1 cellular context compared by ENCODE assay signal in genomic region chr12:93299262-93299846, GRCh38.
TF ChIP-seq lines count a peak whose summit lies in the region.

No MANE protein-coding gene starts in this region.

TF ChIP-seq in SK-N-SH, 30 proteins besides CTCF, POLR2A, EP300 and RAD21:
- TF ChIP-seq, protein P1, sequence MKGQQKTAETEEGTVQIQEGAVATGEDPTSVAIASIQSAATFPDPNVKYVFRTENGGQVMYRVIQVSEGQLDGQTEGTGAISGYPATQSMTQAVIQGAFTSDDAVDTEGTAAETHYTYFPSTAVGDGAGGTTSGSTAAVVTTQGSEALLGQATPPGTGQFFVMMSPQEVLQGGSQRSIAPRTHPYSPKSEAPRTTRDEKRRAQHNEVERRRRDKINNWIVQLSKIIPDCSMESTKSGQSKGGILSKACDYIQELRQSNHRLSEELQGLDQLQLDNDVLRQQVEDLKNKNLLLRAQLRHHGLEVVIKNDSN (IDR thresholded peaks at IDR 0.05; ENCODE audit: borderline replicate concordance, low read depth): no peak
- TF ChIP-seq TEAD4 (IDR thresholded peaks at IDR 0.05; ENCODE audit: borderline replicate concordance, insufficient read depth) (peak; percentile 19; the same call in 1 of the 2 replicates), POLR2AphosphoS5 (IDR thresholded peaks at IDR 0.05; ENCODE audit: low read depth, low read length) (peak; percentile 75), YY1 (IDR thresholded peaks at IDR 0.05; ENCODE audit: low read depth) (no peak), JUND (IDR thresholded peaks at IDR 0.05) (peak; percentile 39; the same call in 1 of the 2 replicates), EZH2phosphoT487 (IDR thresholded peaks at IDR 0.05; ENCODE audit: borderline replicate concordance, low read depth) (no peak), ELF1 (IDR thresholded peaks at IDR 0.05) (no peak), TAF1 (IDR thresholded peaks at IDR 0.05; ENCODE audit: borderline replicate concordance, low read depth, low read length) (no peak), CHD2 (IDR thresholded peaks at IDR 0.05; ENCODE audit: low read length, partially characterized antibody) (peak; percentile 43), MAX (IDR thresholded peaks at IDR 0.05; ENCODE audit: low read depth) (no peak), NFIC (IDR thresholded peaks at IDR 0.05; ENCODE audit: borderline replicate concordance) (no peak), MEF2A (IDR thresholded peaks at IDR 0.05; ENCODE audit: borderline replicate concordance, low read depth) (no peak), GABPA (IDR thresholded peaks at IDR 0.05; ENCODE audit: low read depth) (no peak), SMC3 (IDR thresholded peaks at IDR 0.05; ENCODE audit: low read depth, low read length) (no peak), FOXJ3 (CRISPR knock-in tag; IDR thresholded peaks at IDR 0.05) (0 out of 2 replicates have a peak, but pooled peaks have one; percentile 35), TCF12 (IDR thresholded peaks at IDR 0.05) (peak; percentile 95), RXRA (IDR thresholded peaks at IDR 0.05; ENCODE audit: borderline replicate concordance, low read depth) (no peak; the same call in 1 of the 2 replicates), MXI1 (IDR thresholded peaks at IDR 0.05; ENCODE audit: low read depth, low read length) (no peak; the same call in 1 of the 2 replicates), SIN3A (IDR thresholded peaks at IDR 0.05; ENCODE audit: borderline replicate concordance, low read depth, low read length) (no peak), NRF1 (IDR thresholded peaks at IDR 0.05; ENCODE audit: low read depth, low read length) (no peak), FOSL2 (IDR thresholded peaks at IDR 0.05; ENCODE audit: borderline replicate concordance, low read depth) (no peak), IRF3 (IDR thresholded peaks at IDR 0.05; ENCODE audit: low read depth, low read length) (no peak), RFX5 (IDR thresholded peaks at IDR 0.05; ENCODE audit: low read length) (no peak), GATA2 (CRISPR knock-in tag; IDR thresholded peaks at IDR 0.05) (peak; percentile 87), RCOR1 (IDR thresholded peaks at IDR 0.05; ENCODE audit: low read length) (peak; percentile 90), USF2 (IDR thresholded peaks at IDR 0.05; ENCODE audit: borderline replicate concordance, low read depth, low read length) (no peak), REST (IDR thresholded peaks at IDR 0.05; ENCODE audit: low read depth, low read length) (no peak), FOXM1 (IDR thresholded peaks at IDR 0.05; ENCODE audit: low read depth) (no peak)
- TF ChIP-seq, protein P2, sequence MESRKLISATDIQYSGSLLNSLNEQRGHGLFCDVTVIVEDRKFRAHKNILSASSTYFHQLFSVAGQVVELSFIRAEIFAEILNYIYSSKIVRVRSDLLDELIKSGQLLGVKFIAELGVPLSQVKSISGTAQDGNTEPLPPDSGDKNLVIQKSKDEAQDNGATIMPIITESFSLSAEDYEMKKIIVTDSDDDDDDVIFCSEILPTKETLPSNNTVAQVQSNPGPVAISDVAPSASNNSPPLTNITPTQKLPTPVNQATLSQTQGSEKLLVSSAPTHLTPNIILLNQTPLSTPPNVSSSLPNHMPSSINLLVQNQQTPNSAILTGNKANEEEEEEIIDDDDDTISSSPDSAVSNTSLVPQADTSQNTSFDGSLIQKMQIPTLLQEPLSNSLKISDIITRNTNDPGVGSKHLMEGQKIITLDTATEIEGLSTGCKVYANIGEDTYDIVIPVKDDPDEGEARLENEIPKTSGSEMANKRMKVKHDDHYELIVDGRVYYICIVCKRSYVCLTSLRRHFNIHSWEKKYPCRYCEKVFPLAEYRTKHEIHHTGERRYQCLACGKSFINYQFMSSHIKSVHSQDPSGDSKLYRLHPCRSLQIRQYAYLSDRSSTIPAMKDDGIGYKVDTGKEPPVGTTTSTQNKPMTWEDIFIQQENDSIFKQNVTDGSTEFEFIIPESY (IDR thresholded peaks at IDR 0.05; ENCODE audit: borderline replicate concordance, low read depth): no peak
- TF ChIP-seq, protein P3, sequence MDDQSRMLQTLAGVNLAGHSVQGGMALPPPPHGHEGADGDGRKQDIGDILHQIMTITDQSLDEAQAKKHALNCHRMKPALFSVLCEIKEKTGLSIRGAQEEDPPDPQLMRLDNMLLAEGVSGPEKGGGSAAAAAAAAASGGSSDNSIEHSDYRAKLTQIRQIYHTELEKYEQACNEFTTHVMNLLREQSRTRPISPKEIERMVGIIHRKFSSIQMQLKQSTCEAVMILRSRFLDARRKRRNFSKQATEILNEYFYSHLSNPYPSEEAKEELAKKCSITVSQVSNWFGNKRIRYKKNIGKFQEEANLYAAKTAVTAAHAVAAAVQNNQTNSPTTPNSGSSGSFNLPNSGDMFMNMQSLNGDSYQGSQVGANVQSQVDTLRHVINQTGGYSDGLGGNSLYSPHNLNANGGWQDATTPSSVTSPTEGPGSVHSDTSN (IDR thresholded peaks at IDR 0.05): peak; percentile 90
